In genomic region chr21:44880762-44881585, GRCh38 we compare ENCODE assay signal across 8 cellular contexts. TPM values are rescaled to one million over a fixed set of nuclear protein-coding genes. Genes with fewer than 3 reads are reported as not detected.
A peak's percentile ranks its signal among the peaks of the same experiment; 100 is the strongest.
DNase-seq lines count a peak whose midpoint lies in the region; ATAC-seq and TF ChIP-seq lines count a peak whose summit lies in the region.

No MANE protein-coding gene starts in this region.

- TF ChIP-seq CTCF in heart left ventricle (IDR thresholded peaks at IDR 0.05), result no peak
- TF ChIP-seq CTCF in suprapubic skin (IDR thresholded peaks at IDR 0.05), result no peak
- TF ChIP-seq CTCF in gastrocnemius medialis (IDR thresholded peaks at IDR 0.05 in 4 of 5, conservative IDR thresholded peaks at IDR 0.05 in 1 of 5), result no peak

- H3K4me3 Mint-ChIP-seq in activated CD8-positive, alpha-beta memory T cell treated with anti-CD3 and anti-CD28 coated beads, Interleukin-2, amount 10 ng/mL, durations not matched to agents 7 days and 5 days, result no peak overlapping the region

- H3K27ac ChIP-seq in heart left ventricle (peak overlapping the region in 10 of 12 donors; percentile 42 to 94 (median 58)), suprapubic skin (peak overlapping the region; percentile 22), gastrocnemius medialis (no peak overlapping the region)

- H3K9me3 ChIP-seq in heart left ventricle (no peaks in the 10 kb centered on the region), suprapubic skin (no peaks in the 10 kb centered on the region), gastrocnemius medialis (no peaks in the 10 kb centered on the region)

- H3K4me3 ChIP-seq in heart left ventricle (no peak overlapping the region), suprapubic skin (no peak overlapping the region), gastrocnemius medialis (no peak overlapping the region)

- no peaks in the 10 kb centered on the region for H3K9me3 Mint-ChIP-seq in activated CD8-positive, alpha-beta memory T cell treated with anti-CD3 and anti-CD28 coated beads, Interleukin-2, amount 10 ng/mL, durations not matched to agents 7 days and 5 days (ENCODE audit: low read depth)

- TF ChIP-seq EP300 in suprapubic skin (IDR thresholded peaks at IDR 0.05), result no peak

- H3K4me1 Mint-ChIP-seq in activated CD8-positive, alpha-beta memory T cell treated with anti-CD3 and anti-CD28 coated beads, Interleukin-2, amount 10 ng/mL, durations not matched to agents 7 days and 5 days, result peaks cover 15% of the 10 kb centered on the region

- intact Hi-C loops in heart left ventricle (cut with DNase I) (no loop called here), gastrocnemius medialis (cut with DNase I; ENCODE audit: low total_unique reads) (no loop called here)

- H3K36me3 Mint-ChIP-seq in activated CD8-positive, alpha-beta memory T cell treated with anti-CD3 and anti-CD28 coated beads, Interleukin-2, amount 10 ng/mL, durations not matched to agents 7 days and 5 days, result peaks cover 1% of the 10 kb centered on the region

- H3K27me3 ChIP-seq in heart left ventricle, result no peaks in the 10 kb centered on the region
- H3K27me3 ChIP-seq in suprapubic skin, result no peaks in the 10 kb centered on the region
- no peaks in the 10 kb centered on the region for H3K27me3 ChIP-seq in gastrocnemius medialis

- DNase-seq in activated CD8-positive, alpha-beta memory T cell treated with anti-CD3 and anti-CD28 coated beads, Interleukin-2, amount 10 ng/mL, durations not matched to agents 7 days and 5 days, result no peak
- DNase-seq in activated CD8-positive, alpha-beta memory T cell treated with anti-CD3 and anti-CD28 coated beads, Interleukin-2, amount 50 U/mL, for 48 hours, result no peak
- DNase-seq in T-helper 22 cell (ENCODE audit: low read depth) (peak; percentile 23), heart left ventricle (peak in 2 of 5 donors; percentile 22 to 26), suprapubic skin (ENCODE audit: low spot score in 2 of 2) (no peak), gastrocnemius medialis (no peak), NCI-H1092 (lab: John Stamatoyannopoulos, UW) (no peak)

- in situ Hi-C loops in gastrocnemius medialis (cut with MboI; ENCODE audit: low sequenced_read_pairs in 4 of 4), result loop anchor here in 2 of 4 donors (5.0 to 10.0 kb wide), 2 partner anchors 84 to 86 kb away; no protein-coding TSS in a partner anchor

- H3K4me1 ChIP-seq in heart left ventricle (peaks cover 0 to 76% (median 4%) of the 10 kb centered on the region in 12 donors), suprapubic skin (peaks cover 21% of the 10 kb centered on the region), gastrocnemius medialis (peaks cover 1 to 2% of the 10 kb centered on the region in 2 donors)

- peaks cover 0 to 5% (median 0%) of the 10 kb centered on the region in 9 donors for H3K36me3 ChIP-seq in heart left ventricle
- no peaks in the 10 kb centered on the region for H3K36me3 ChIP-seq in suprapubic skin
- no peaks in the 10 kb centered on the region for H3K36me3 ChIP-seq in gastrocnemius medialis

- no peaks in the 10 kb centered on the region for H3K27me3 Mint-ChIP-seq in activated CD8-positive, alpha-beta memory T cell treated with anti-CD3 and anti-CD28 coated beads, Interleukin-2, amount 10 ng/mL, durations not matched to agents 7 days and 5 days

- peak; percentile 32 for ATAC-seq in activated CD8-positive, alpha-beta memory T cell treated with anti-CD3 and anti-CD28 coated beads, Interleukin-2, amount 10 ng/mL, durations not matched to agents 7 days and 5 days
- ATAC-seq in heart left ventricle, result peak; percentile 40 to 81 (median 50)
- ATAC-seq in gastrocnemius medialis, result no peak
- ATAC-seq in GM18517 (IDR thresholded peaks at IDR 0.05; ENCODE audit: unreplicated experiment), result no peak

- CTCF ChIA-PET in activated CD8-positive, alpha-beta memory T cell treated with anti-CD3 and anti-CD28 coated beads, Interleukin-2, amount 10 ng/mL, durations not matched to agents 7 days and 5 days (lab: Charles Lee), result interaction anchor here (1.2 to 4.3 kb wide), 4 partner anchors 12 to 80 kb away, joined by 3 to 33 read pairs (median 9); partner anchors contain the start of genes SLX9 and UBE2G2

- 41 to 56% (median 47%) methylated on average over 6 of the region's 6 CpGs for WGBS in heart left ventricle, 4 donors
- WGBS in suprapubic skin, result 37% methylated on average over 6 of the region's 6 CpGs

- H3K27ac Mint-ChIP-seq in activated CD8-positive, alpha-beta memory T cell treated with anti-CD3 and anti-CD28 coated beads, Interleukin-2, amount 10 ng/mL, durations not matched to agents 7 days and 5 days, result no peak overlapping the region

- no peak for TF ChIP-seq POLR2A in heart left ventricle (IDR thresholded peaks at IDR 0.05)
- TF ChIP-seq POLR2A in suprapubic skin (IDR thresholded peaks at IDR 0.05), result no peak
- TF ChIP-seq POLR2A in gastrocnemius medialis (IDR thresholded peaks at IDR 0.05), result no peak

RNA-seq across cellular contexts. Expression of gene PTTG1IP, which starts 7.5 kb away (rescaled TPM):
- 10 to 100 TPM; 46.0 to 49.9 TPM for total RNA-seq in activated CD8-positive, alpha-beta memory T cell treated with anti-CD3 and anti-CD28 coated beads, Interleukin-2, amount 10 ng/mL, durations not matched to agents 7 days and 5 days
- total RNA-seq in heart left ventricle (100 to 1,000 TPM; 134 to 319 (median 172) TPM), suprapubic skin (100 to 1,000 TPM; 114 to 172 (median 143) TPM), gastrocnemius medialis (100 to 1,000 TPM; 116 to 217 (median 127) TPM)
- polyA plus RNA-seq in heart left ventricle, result 100 to 1,000 TPM; 126 to 253 TPM

RNA-seq across cellular contexts. Expression of gene ITGB2, which starts 39.7 kb away (rescaled TPM):
- 100 to 1,000 TPM; 336 to 372 TPM for total RNA-seq in activated CD8-positive, alpha-beta memory T cell treated with anti-CD3 and anti-CD28 coated beads, Interleukin-2, amount 10 ng/mL, durations not matched to agents 7 days and 5 days
- total RNA-seq in heart left ventricle (100 to 1,000 TPM in 2 of 9 donors, 10 to 100 TPM in 5, 1 to 10 TPM in 2; 7.4 to 253 (median 27.7) TPM), suprapubic skin (10 to 100 TPM; 11.2 to 18.8 (median 15.3) TPM), gastrocnemius medialis (10 to 100 TPM; 10.9 to 41.7 (median 27.4) TPM)
- polyA plus RNA-seq in heart left ventricle, result 10 to 100 TPM in 1 of 2 donors, 1 to 10 TPM in 1; 6.1 to 12.3 TPM

RNA-seq across cellular contexts. Expression of gene SLX9, which starts 58.9 kb away (rescaled TPM):
- 10 to 100 TPM; 56.8 to 62.9 TPM for total RNA-seq in activated CD8-positive, alpha-beta memory T cell treated with anti-CD3 and anti-CD28 coated beads, Interleukin-2, amount 10 ng/mL, durations not matched to agents 7 days and 5 days
- total RNA-seq in heart left ventricle (10 to 100 TPM; 38.5 to 53.1 (median 47.1) TPM), suprapubic skin (10 to 100 TPM; 13.4 to 16.9 (median 14.4) TPM), gastrocnemius medialis (10 to 100 TPM; 23.7 to 37.6 (median 25.8) TPM)
- polyA plus RNA-seq in heart left ventricle, result 10 to 100 TPM; 63.8 to 77.8 TPM

Comparison
In these comparisons a context has a peak if more than half of its experiments do, and no peak if none do; other contexts are left out.
1. ATAC-seq: peak in activated CD8-positive, alpha-beta memory T cell treated with anti-CD3 and anti-CD28 coated beads, Interleukin-2, amount 10 ng/mL, durations not matched to agents 7 days and 5 days (single experiment) and heart left ventricle (4 of 4); none in gastrocnemius medialis (0 of 2) and GM18517 (single experiment).
2. H3K27ac ChIP-seq: peak in heart left ventricle (10 of 12) and suprapubic skin (single experiment); none in gastrocnemius medialis (0 of 4).